In genomic region chr1:45512641-45513054, GRCh38 we compare ENCODE assay signal across 8 cellular contexts. TPM values are rescaled to one million over a fixed set of nuclear protein-coding genes. Genes with fewer than 3 reads are reported as not detected.
DNase-seq lines count a peak whose midpoint lies in the region; ATAC-seq and TF ChIP-seq lines count a peak whose summit lies in the region.

No MANE protein-coding gene starts in this region.

- no peak overlapping the region for H3K9ac ChIP-seq in colonic mucosa (ENCODE audit: low read depth in 2 of 2, low read length in 2 of 2)

- peak overlapping the region; percentile 30 to 86 for H3K27ac Mint-ChIP-seq in stimulated activated naive CD8-positive, alpha-beta T cell treated with anti-CD3 and anti-CD28 coated beads, Interleukin-15, amount 100 ng/mL, for 72 hours

- in situ Hi-C loops in GM13976 (cut with MboI; ENCODE audit: low sequenced_read_pairs, unreplicated experiment) = no loop called here

- peak; percentile 75 to 76 for ATAC-seq in lower lobe of right lung
- peak; percentile 85 for ATAC-seq in stimulated activated naive CD8-positive, alpha-beta T cell treated with anti-CD3 and anti-CD28 coated beads, Interleukin-15, amount 100 ng/mL, for 72 hours
- ATAC-seq in HG02852 (IDR thresholded peaks at IDR 0.05; ENCODE audit: unreplicated experiment) = no peak

- POLR2A ChIA-PET in AG04449 (lab: Yijun Ruan, JAX) = interaction anchor here (0.6 to 2.7 kb wide), 2 partner anchors 9 to 13 kb away, joined by 3 to 25 read pairs; partner anchors contain the start of gene PRDX1

- peaks cover 27% of the 10 kb centered on the region for H3K4me1 Mint-ChIP-seq in stimulated activated naive CD8-positive, alpha-beta T cell treated with anti-CD3 and anti-CD28 coated beads, Interleukin-15, amount 100 ng/mL, for 72 hours

- H3K27me3 ChIP-seq in colonic mucosa (no peaks in the 10 kb centered on the region), lower lobe of right lung (ENCODE audit: low read depth) (no peaks in the 10 kb centered on the region)

- H3K36me3 ChIP-seq in colonic mucosa (peaks cover 25% of the 10 kb centered on the region), lower lobe of right lung (peaks cover 96% of the 10 kb centered on the region)

- H3K4me1 ChIP-seq in colonic mucosa (no peaks in the 10 kb centered on the region), lower lobe of right lung (peaks cover 27% of the 10 kb centered on the region)

- H3K4me3 ChIP-seq in AG04449 (ENCODE audit: low read depth, low read length) (no peak overlapping the region), colonic mucosa (no peak overlapping the region), lower lobe of right lung (no peak overlapping the region)

- H3K27me3 Mint-ChIP-seq in stimulated activated naive CD8-positive, alpha-beta T cell treated with anti-CD3 and anti-CD28 coated beads, Interleukin-15, amount 100 ng/mL, for 72 hours = no peaks in the 10 kb centered on the region

- peak; percentile 67 for TF ChIP-seq CTCF in AG04449 (IDR thresholded peaks at IDR 0.05; ENCODE audit: insufficient read depth, low read length, missing control alignments)
- TF ChIP-seq CTCF in GM13976 (IDR thresholded peaks at IDR 0.05; ENCODE audit: borderline replicate concordance, control extremely low read depth, extremely low read depth, insufficient read depth, missing control alignments) = peak; percentile 64
- TF ChIP-seq CTCF in colonic mucosa (IDR thresholded peaks at IDR 0.05) = peak; percentile 79
- peak; percentile 75 for TF ChIP-seq CTCF in lower lobe of right lung (IDR thresholded peaks at IDR 0.05)

- no peaks in the 10 kb centered on the region for H3K9me3 Mint-ChIP-seq in stimulated activated naive CD8-positive, alpha-beta T cell treated with anti-CD3 and anti-CD28 coated beads, Interleukin-15, amount 100 ng/mL, for 72 hours

- no peak overlapping the region for H3K27ac ChIP-seq in colonic mucosa
- H3K27ac ChIP-seq in lower lobe of right lung = no peak overlapping the region

- CTCF ChIA-PET in AG04449 (lab: Yijun Ruan, JAX) = interaction anchor here (0.9 to 7.9 kb wide), 20 partner anchors 9 to 499 kb away, joined by 3 to 150 read pairs (median 4); partner anchors contain the start of genes AKR1A1, CCDC163, MMACHC and NASP

- DNase-seq in AG04449 (ENCODE audit: low read depth, low spot score) (no peak), GM13976 (ENCODE audit: low spot score) (peak; percentile 65), NCI-H2227 treated with DMSO at 0.1 percent for 48 hours (lab: John Stamatoyannopoulos, UW) (peak; percentile 32), colonic mucosa (peak; percentile 75), lower lobe of right lung (no peak)
- peak; percentile 33 for DNase-seq in activated CD4-positive, CD25-positive, alpha-beta regulatory T cell treated with anti-CD3 and anti-CD28 coated beads, Interleukin-2, amount 50 U/mL, for 16 hours (ENCODE audit: low read depth, low spot score)
- DNase-seq in stimulated activated naive CD8-positive, alpha-beta T cell treated with anti-CD3 and anti-CD28 coated beads, Interleukin-15, amount 100 ng/mL, for 72 hours = peak; percentile 56 to 68

- intact Hi-C loops in colonic mucosa (cut with DNase I) = loop anchor here (2.0 kb wide), 1 partner anchor 56 kb away; no protein-coding TSS in a partner anchor
- intact Hi-C loops in lower lobe of right lung (cut with DNase I) = loop anchor here (5.0 kb wide), 1 partner anchor 60 kb away; no protein-coding TSS in a partner anchor

- no peak overlapping the region for H3K4me3 Mint-ChIP-seq in stimulated activated naive CD8-positive, alpha-beta T cell treated with anti-CD3 and anti-CD28 coated beads, Interleukin-15, amount 100 ng/mL, for 72 hours

- H3K9me3 ChIP-seq in colonic mucosa (no peaks in the 10 kb centered on the region), lower lobe of right lung (no peaks in the 10 kb centered on the region)

RNA-seq across cellular contexts. Expression of gene PRDX1, which starts 9.0 kb away (rescaled TPM):
- 100 to 1,000 TPM; 325 to 508 TPM for total RNA-seq in colonic mucosa
- total RNA-seq in lower lobe of right lung = 417 TPM

RNA-seq across cellular contexts. Expression of gene MMACHC, which starts 12.5 kb away (rescaled TPM):
- total RNA-seq in colonic mucosa (10 to 100 TPM in 1 of 2 donors, 1 to 10 TPM in 1; 5.9 to 23.6 TPM), lower lobe of right lung (5.9 TPM)

RNA-seq across cellular contexts. Expression of gene CCDC163, which starts 12.8 kb away (rescaled TPM):
- total RNA-seq in colonic mucosa (1 to 10 TPM in 1 of 2 donors, under 1 TPM in 1; 0.96 to 2.2 TPM), lower lobe of right lung (0.77 TPM)

RNA-seq across cellular contexts. Expression of gene TESK2, which starts 21.7 kb away (rescaled TPM):
- total RNA-seq in colonic mucosa = 10 to 100 TPM; 11.3 to 15.3 TPM
- 8.2 TPM for total RNA-seq in lower lobe of right lung

RNA-seq across cellular contexts. Expression of gene AKR1A1, which starts 38.0 kb away (rescaled TPM):
- total RNA-seq in colonic mucosa = 100 to 1,000 TPM; 203 to 263 TPM
- 203 TPM for total RNA-seq in lower lobe of right lung

Comparison
In these comparisons a context has a peak if more than half of its experiments do, and no peak if none do; other contexts are left out.
1. DNase-seq: peak in GM13976 (single experiment), NCI-H2227 treated with DMSO at 0.1 percent for 48 hours (single experiment), activated CD4-positive, CD25-positive, alpha-beta regulatory T cell treated with anti-CD3 and anti-CD28 coated beads, Interleukin-2, amount 50 U/mL, for 16 hours (single experiment), colonic mucosa (single experiment) and stimulated activated naive CD8-positive, alpha-beta T cell treated with anti-CD3 and anti-CD28 coated beads, Interleukin-15, amount 100 ng/mL, for 72 hours (2 of 2); none in AG04449 (single experiment) and lower lobe of right lung (single experiment).
2. Peak in every context shown above with its lines, with median percentiles within 50 percentile points of each other: CTCF ChIP-seq.